9 cellular contexts compared by ENCODE assay signal in the genomic region with DNA sequence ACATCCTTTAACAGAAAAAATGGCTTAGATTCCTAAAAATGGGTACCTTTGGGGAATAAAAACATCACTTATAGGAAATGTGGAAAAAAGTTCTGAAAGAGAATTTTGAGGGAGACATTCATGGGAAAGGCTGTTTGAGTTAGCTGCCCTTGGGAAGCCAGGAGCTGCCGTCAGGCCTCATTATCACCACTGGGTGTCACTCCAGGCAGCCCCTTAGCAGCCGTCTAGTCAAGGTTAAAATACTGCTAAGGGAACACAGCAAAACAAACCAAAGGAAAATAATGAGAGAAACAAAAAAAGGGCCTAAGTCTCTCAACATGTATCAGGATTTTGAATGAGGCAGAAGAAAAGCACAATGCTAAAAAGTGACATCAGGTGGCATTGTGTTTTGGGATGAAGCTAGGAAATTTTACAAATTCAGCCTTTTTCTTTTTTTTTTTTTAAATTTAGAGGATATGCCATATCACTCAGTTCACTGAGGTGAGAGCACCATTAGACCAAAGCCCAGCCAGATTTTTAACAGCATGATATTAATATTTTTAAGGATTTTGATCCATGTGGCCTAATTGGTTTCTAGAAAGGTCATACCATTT.
DNase-seq lines count a peak whose midpoint lies in the region; ATAC-seq, FAIRE-seq and TF ChIP-seq lines count a peak whose summit lies in the region.
"Had no signal": no experiment of that assay in that cellular context is flagged by ENCODE, and none has a peak within 500 bp of the region (broad histone marks: within the 10 kb centered on the region; RNA-seq: fewer than 3 reads in every experiment).

No MANE protein-coding gene starts in this region.

- no peaks in the 10 kb centered on the region for H3K9me3 Mint-ChIP-seq in mesothelial cell of epicardium

- no peaks in the 10 kb centered on the region for H3K27me3 ChIP-seq in NT2/D1 (ENCODE audit: insufficient read depth, insufficient read length)

- CTCF ChIA-PET in HEK293 (lab: Yijun Ruan, JAX), result interaction anchor here (0.6 to 2.1 kb wide), 13 partner anchors 8 to 1442 kb away, joined by 3 to 8 read pairs (median 4); no protein-coding TSS in a partner anchor

- no peak for TF ChIP-seq CTCF in HEK293 (tag by site-specific recombination; IDR thresholded peaks at IDR 0.05)
- peak; percentile 16 for TF ChIP-seq CTCF in mesothelial cell of epicardium (IDR thresholded peaks at IDR 0.05; ENCODE audit: unreplicated experiment)

- H3K9me3 ChIP-seq in HEK293 (ENCODE audit: control insufficient read depth, insufficient read depth, low read depth, low read length) (no peaks in the 10 kb centered on the region), NT2/D1 (ENCODE audit: insufficient read depth, low read length) (peaks cover 13% of the 10 kb centered on the region; the same call in 1 of the 2 replicates)

- no peak overlapping the region for H3K9ac ChIP-seq in NT2/D1 (ENCODE audit: insufficient read length, low read depth)
- H3K9ac ChIP-seq: parathyroid adenoma had no signal

- DNase-seq in DMS153 treated with DMSO at 0.1 percent for 48 hours (lab: John Stamatoyannopoulos, UW; ENCODE audit: unreplicated experiment) (peak; percentile 39), NT2/D1 (ENCODE audit: low read depth, low spot score) (peak; percentile 38), mesothelial cell of epicardium (ENCODE audit: low spot score in 2 of 2, unreplicated experiment in 2 of 2) (peak in 1 of 2 experiments; percentile 54)
- DNase-seq in stimulated activated CD8-positive, alpha-beta memory T cell treated with anti-CD3 and anti-CD28 coated beads, Interleukin-4, amount 100 ng/mL, for 48 hours, result no peak

- peaks cover 14% of the 10 kb centered on the region for H3K27me3 Mint-ChIP-seq in mesothelial cell of epicardium (ENCODE audit: low read depth)

- peak; percentile 66 for FAIRE-seq in endometrium (lab: Jason Lieb, UNC)

- H3K27ac Mint-ChIP-seq in mesothelial cell of epicardium, result no peak overlapping the region

- no peak for ATAC-seq in GM18519 (IDR thresholded peaks at IDR 0.05; ENCODE audit: low FRiP score, unreplicated experiment)
- ATAC-seq in GM21576 (IDR thresholded peaks at IDR 0.05; ENCODE audit: unreplicated experiment), result no peak

- POLR2A ChIA-PET in HEK293 (lab: Yijun Ruan, JAX), result no interaction called here

- H3K36me3 Mint-ChIP-seq in mesothelial cell of epicardium, result no peaks in the 10 kb centered on the region

- no peaks in the 10 kb centered on the region for H3K4me1 Mint-ChIP-seq in mesothelial cell of epicardium

- H3K4me3 Mint-ChIP-seq in mesothelial cell of epicardium, result no peak overlapping the region

- no peak overlapping the region for H3K4me3 ChIP-seq in HEK293 (ENCODE audit: low read depth, low read length)
- no peak overlapping the region for H3K4me3 ChIP-seq in NT2/D1 (ENCODE audit: insufficient read length, low read depth)

- no peak overlapping the region for H3K27ac ChIP-seq in HEK293 (ENCODE audit: extremely low read depth, low read depth, low read length)
- H3K27ac ChIP-seq: parathyroid adenoma had no signal

- H3K4me1 ChIP-seq in HEK293 (ENCODE audit: control insufficient read depth, insufficient read depth, low read length) (no peaks in the 10 kb centered on the region), NT2/D1 (ENCODE audit: insufficient read depth, insufficient read length) (no peaks in the 10 kb centered on the region)
- H3K4me1 ChIP-seq: parathyroid adenoma had no signal

- H3K36me3 ChIP-seq in HEK293 (ENCODE audit: control insufficient read depth in 2 of 2, insufficient read depth in 1 of 2, low read length in 2 of 2) (no peaks in the 10 kb centered on the region), NT2/D1 (ENCODE audit: insufficient read depth, insufficient read length, low read length) (no peaks in the 10 kb centered on the region)

TF ChIP-seq in HEK293, 187 proteins besides CTCF, POLR2A, EP300 and RAD21:
- TF ChIP-seq, protein P1, sequence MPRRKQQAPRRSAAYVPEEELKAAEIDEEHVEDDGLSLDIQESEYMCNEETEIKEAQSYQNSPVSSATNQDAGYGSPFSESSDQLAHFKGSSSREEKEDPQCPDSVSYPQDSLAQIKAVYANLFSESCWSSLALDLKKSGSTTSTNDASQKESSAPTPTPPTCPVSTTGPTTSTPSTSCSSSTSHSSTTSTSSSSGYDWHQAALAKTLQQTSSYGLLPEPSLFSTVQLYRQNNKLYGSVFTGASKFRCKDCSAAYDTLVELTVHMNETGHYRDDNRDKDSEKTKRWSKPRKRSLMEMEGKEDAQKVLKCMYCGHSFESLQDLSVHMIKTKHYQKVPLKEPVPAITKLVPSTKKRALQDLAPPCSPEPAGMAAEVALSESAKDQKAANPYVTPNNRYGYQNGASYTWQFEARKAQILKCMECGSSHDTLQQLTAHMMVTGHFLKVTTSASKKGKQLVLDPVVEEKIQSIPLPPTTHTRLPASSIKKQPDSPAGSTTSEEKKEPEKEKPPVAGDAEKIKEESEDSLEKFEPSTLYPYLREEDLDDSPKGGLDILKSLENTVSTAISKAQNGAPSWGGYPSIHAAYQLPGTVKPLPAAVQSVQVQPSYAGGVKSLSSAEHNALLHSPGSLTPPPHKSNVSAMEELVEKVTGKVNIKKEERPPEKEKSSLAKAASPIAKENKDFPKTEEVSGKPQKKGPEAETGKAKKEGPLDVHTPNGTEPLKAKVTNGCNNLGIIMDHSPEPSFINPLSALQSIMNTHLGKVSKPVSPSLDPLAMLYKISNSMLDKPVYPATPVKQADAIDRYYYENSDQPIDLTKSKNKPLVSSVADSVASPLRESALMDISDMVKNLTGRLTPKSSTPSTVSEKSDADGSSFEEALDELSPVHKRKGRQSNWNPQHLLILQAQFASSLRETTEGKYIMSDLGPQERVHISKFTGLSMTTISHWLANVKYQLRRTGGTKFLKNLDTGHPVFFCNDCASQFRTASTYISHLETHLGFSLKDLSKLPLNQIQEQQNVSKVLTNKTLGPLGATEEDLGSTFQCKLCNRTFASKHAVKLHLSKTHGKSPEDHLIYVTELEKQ (tag by site-specific recombination; IDR thresholded peaks at IDR 0.05; ENCODE audit: borderline replicate concordance), result no peak
- no peak for TF ChIP-seq KLF8 (tag by site-specific recombination; IDR thresholded peaks at IDR 0.05)
- no peak for TF ChIP-seq ZNF48 (tag by site-specific recombination; IDR thresholded peaks at IDR 0.05)
- TF ChIP-seq ZNF394 (tag by site-specific recombination; IDR thresholded peaks at IDR 0.05; ENCODE audit: borderline replicate concordance), result no peak
- TF ChIP-seq ZNF660 (tag by site-specific recombination; IDR thresholded peaks at IDR 0.05), result no peak
- peak; percentile 28; the same call in 1 of the 2 replicates for TF ChIP-seq ZNF654 (tag by site-specific recombination; IDR thresholded peaks at IDR 0.05; ENCODE audit: low read depth)
- no peak for TF ChIP-seq ZNF169 (tag by site-specific recombination; IDR thresholded peaks at IDR 0.05)
